ENCODE assay signal across 1 cellular context in genomic region chr20:34676642-34677373, GRCh38.
TF ChIP-seq lines count a peak whose summit lies in the region.

A gene with protein sequence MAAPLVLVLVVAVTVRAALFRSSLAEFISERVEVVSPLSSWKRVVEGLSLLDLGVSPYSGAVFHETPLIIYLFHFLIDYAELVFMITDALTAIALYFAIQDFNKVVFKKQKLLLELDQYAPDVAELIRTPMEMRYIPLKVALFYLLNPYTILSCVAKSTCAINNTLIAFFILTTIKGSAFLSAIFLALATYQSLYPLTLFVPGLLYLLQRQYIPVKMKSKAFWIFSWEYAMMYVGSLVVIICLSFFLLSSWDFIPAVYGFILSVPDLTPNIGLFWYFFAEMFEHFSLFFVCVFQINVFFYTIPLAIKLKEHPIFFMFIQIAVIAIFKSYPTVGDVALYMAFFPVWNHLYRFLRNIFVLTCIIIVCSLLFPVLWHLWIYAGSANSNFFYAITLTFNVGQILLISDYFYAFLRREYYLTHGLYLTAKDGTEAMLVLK (minus strand): TSS chr20:34677092. CDS start chr20:34677085, 7 bp downstream.

TF ChIP-seq in K562, 482 proteins besides CTCF, POLR2A, EP300 and RAD21 (continued from another document and continues in another):
- TF ChIP-seq RERE (CRISPR knock-in tag; IDR thresholded peaks at IDR 0.05; ENCODE audit: borderline replicate concordance) (no peak), ZKSCAN1 (IDR thresholded peaks at IDR 0.05; ENCODE audit: low read depth, low read length) (0 out of 2 replicates have a peak, but pooled peaks have one; percentile 24), ZNF431 (CRISPR knock-in tag; IDR thresholded peaks at IDR 0.05) (no peak; the same call in 1 of the 2 replicates), CTBP1 (IDR thresholded peaks at IDR 0.05; ENCODE audit: borderline replicate concordance) (peak; percentile 83), ZNF232 (CRISPR knock-in tag; IDR thresholded peaks at IDR 0.05) (no peak), TAL1 (IDR thresholded peaks at IDR 0.05) (no peak), ZNF133 (CRISPR knock-in tag; IDR thresholded peaks at IDR 0.05) (no peak), ZNF707 (CRISPR knock-in tag; conservative IDR thresholded peaks at IDR 0.05) (no peak), MBD2 (IDR thresholded peaks at IDR 0.05; ENCODE audit: borderline replicate concordance, low read depth) (peak; percentile 88), ELK3 (CRISPR knock-in tag; IDR thresholded peaks at IDR 0.05) (no peak), ZNF41 (CRISPR knock-in tag; conservative IDR thresholded peaks at IDR 0.05) (no peak), TCF15 (CRISPR knock-in tag; IDR thresholded peaks at IDR 0.05) (no peak), E2F8 (IDR thresholded peaks at IDR 0.05; ENCODE audit: low read depth, partially characterized antibody) (peak; percentile 22), CREM (IDR thresholded peaks at IDR 0.05; ENCODE audit: low read depth) (peak; percentile 98), TOE1 (IDR thresholded peaks at IDR 0.05; ENCODE audit: borderline replicate concordance) (0 out of 2 replicates have a peak, but pooled peaks have one; percentile 19), TOE1 (CRISPR knock-in tag; IDR thresholded peaks at IDR 0.05; ENCODE audit: borderline replicate concordance, low read depth) (no peak), ZNF174 (CRISPR knock-in tag; IDR thresholded peaks at IDR 0.05) (no peak), ZBTB9 (CRISPR knock-in tag; IDR thresholded peaks at IDR 0.05) (no peak), ZBTB12 (CRISPR knock-in tag; IDR thresholded peaks at IDR 0.05) (peak; percentile 97), KLF13 (tag; IDR thresholded peaks at IDR 0.05; ENCODE audit: borderline replicate concordance, low read depth) (0 out of 2 replicates have a peak, but pooled peaks have one; percentile 54), RCOR1 (IDR thresholded peaks at IDR 0.05; ENCODE audit: borderline replicate concordance in 1 of 2, low read depth in 2 of 2, low read length in 2 of 2) (peak in 1 of 2 experiments; percentile 28; a peak in 1 of 4 replicates), CBFA2T2 (conservative IDR thresholded peaks at IDR 0.05) (no peak), ZNF212 (CRISPR knock-in tag; IDR thresholded peaks at IDR 0.05) (no peak), SUPT5H (IDR thresholded peaks at IDR 0.05) (peak; percentile 88), ZNF79 (CRISPR knock-in tag; IDR thresholded peaks at IDR 0.05; ENCODE audit: low read depth) (no peak), KLF10 (CRISPR knock-in tag; IDR thresholded peaks at IDR 0.05) (no peak), KLF6 (CRISPR knock-in tag; IDR thresholded peaks at IDR 0.05; ENCODE audit: borderline replicate concordance) (no peak), TCF3 (CRISPR knock-in tag; IDR thresholded peaks at IDR 0.05) (no peak)
- TF ChIP-seq, protein P1, sequence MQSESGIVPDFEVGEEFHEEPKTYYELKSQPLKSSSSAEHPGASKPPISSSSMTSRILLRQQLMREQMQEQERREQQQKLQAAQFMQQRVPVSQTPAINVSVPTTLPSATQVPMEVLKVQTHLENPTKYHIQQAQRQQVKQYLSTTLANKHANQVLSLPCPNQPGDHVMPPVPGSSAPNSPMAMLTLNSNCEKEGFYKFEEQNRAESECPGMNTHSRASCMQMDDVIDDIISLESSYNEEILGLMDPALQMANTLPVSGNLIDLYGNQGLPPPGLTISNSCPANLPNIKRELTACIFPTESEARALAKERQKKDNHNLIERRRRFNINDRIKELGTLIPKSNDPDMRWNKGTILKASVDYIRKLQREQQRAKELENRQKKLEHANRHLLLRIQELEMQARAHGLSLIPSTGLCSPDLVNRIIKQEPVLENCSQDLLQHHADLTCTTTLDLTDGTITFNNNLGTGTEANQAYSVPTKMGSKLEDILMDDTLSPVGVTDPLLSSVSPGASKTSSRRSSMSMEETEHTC (IDR thresholded peaks at IDR 0.05), result no peak
- TF ChIP-seq, protein P2, sequence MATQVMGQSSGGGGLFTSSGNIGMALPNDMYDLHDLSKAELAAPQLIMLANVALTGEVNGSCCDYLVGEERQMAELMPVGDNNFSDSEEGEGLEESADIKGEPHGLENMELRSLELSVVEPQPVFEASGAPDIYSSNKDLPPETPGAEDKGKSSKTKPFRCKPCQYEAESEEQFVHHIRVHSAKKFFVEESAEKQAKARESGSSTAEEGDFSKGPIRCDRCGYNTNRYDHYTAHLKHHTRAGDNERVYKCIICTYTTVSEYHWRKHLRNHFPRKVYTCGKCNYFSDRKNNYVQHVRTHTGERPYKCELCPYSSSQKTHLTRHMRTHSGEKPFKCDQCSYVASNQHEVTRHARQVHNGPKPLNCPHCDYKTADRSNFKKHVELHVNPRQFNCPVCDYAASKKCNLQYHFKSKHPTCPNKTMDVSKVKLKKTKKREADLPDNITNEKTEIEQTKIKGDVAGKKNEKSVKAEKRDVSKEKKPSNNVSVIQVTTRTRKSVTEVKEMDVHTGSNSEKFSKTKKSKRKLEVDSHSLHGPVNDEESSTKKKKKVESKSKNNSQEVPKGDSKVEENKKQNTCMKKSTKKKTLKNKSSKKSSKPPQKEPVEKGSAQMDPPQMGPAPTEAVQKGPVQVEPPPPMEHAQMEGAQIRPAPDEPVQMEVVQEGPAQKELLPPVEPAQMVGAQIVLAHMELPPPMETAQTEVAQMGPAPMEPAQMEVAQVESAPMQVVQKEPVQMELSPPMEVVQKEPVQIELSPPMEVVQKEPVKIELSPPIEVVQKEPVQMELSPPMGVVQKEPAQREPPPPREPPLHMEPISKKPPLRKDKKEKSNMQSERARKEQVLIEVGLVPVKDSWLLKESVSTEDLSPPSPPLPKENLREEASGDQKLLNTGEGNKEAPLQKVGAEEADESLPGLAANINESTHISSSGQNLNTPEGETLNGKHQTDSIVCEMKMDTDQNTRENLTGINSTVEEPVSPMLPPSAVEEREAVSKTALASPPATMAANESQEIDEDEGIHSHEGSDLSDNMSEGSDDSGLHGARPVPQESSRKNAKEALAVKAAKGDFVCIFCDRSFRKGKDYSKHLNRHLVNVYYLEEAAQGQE (CRISPR knock-in tag; IDR thresholded peaks at IDR 0.05; ENCODE audit: low read depth), result no peak
- TF ChIP-seq, protein P3, sequence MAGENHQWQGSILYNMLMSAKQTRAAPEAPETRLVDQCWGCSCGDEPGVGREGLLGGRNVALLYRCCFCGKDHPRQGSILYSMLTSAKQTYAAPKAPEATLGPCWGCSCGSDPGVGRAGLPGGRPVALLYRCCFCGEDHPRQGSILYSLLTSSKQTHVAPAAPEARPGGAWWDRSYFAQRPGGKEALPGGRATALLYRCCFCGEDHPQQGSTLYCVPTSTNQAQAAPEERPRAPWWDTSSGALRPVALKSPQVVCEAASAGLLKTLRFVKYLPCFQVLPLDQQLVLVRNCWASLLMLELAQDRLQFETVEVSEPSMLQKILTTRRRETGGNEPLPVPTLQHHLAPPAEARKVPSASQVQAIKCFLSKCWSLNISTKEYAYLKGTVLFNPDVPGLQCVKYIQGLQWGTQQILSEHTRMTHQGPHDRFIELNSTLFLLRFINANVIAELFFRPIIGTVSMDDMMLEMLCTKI (IDR thresholded peaks at IDR 0.05; ENCODE audit: partially characterized antibody), result no peak
- TF ChIP-seq, protein P4, sequence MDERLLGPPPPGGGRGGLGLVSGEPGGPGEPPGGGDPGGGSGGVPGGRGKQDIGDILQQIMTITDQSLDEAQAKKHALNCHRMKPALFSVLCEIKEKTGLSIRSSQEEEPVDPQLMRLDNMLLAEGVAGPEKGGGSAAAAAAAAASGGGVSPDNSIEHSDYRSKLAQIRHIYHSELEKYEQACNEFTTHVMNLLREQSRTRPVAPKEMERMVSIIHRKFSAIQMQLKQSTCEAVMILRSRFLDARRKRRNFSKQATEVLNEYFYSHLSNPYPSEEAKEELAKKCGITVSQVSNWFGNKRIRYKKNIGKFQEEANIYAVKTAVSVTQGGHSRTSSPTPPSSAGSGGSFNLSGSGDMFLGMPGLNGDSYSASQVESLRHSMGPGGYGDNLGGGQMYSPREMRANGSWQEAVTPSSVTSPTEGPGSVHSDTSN (CRISPR knock-in tag; IDR thresholded peaks at IDR 0.05; ENCODE audit: low read depth), result no peak
- TF ChIP-seq, protein P4 (tag; conservative IDR thresholded peaks at IDR 0.05; ENCODE audit: low read depth), result no peak
